ENCODE assay signal across 1 cellular context in the genomic region with DNA sequence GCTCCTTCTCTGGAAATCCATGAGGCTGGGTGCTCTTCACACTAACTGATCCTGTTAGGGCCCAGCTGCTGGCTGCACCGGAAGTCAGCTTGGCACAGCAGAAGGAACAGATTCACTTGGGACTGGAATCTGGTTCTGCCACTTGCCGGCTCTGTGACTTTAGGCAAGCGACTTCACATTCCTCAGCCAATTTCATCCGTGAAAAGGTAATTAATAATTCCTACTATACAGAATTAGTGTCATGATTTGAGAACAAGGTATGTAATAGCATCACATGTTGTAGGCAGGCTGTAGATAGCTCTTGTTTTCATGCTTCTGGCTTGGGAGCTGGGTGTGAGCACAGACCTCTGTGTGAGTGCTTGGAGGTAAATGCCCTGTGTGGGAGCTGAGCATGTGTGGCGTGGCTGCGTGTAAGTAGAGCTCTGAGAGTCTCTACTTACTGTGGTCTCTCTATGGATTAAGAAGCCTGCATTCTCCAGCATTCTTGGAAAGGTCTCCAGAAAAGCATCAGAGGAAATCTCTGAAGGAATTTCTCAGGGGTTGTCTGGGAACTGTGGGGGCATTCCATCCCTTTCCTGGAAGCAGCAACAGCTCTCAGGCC.
TF ChIP-seq lines count a peak whose summit lies in the region.

No MANE protein-coding gene starts in this region.

TF ChIP-seq in GM23338, 12 proteins besides CTCF, POLR2A, EP300 and RAD21 (continued from another document):
- TF ChIP-seq, protein P1, sequence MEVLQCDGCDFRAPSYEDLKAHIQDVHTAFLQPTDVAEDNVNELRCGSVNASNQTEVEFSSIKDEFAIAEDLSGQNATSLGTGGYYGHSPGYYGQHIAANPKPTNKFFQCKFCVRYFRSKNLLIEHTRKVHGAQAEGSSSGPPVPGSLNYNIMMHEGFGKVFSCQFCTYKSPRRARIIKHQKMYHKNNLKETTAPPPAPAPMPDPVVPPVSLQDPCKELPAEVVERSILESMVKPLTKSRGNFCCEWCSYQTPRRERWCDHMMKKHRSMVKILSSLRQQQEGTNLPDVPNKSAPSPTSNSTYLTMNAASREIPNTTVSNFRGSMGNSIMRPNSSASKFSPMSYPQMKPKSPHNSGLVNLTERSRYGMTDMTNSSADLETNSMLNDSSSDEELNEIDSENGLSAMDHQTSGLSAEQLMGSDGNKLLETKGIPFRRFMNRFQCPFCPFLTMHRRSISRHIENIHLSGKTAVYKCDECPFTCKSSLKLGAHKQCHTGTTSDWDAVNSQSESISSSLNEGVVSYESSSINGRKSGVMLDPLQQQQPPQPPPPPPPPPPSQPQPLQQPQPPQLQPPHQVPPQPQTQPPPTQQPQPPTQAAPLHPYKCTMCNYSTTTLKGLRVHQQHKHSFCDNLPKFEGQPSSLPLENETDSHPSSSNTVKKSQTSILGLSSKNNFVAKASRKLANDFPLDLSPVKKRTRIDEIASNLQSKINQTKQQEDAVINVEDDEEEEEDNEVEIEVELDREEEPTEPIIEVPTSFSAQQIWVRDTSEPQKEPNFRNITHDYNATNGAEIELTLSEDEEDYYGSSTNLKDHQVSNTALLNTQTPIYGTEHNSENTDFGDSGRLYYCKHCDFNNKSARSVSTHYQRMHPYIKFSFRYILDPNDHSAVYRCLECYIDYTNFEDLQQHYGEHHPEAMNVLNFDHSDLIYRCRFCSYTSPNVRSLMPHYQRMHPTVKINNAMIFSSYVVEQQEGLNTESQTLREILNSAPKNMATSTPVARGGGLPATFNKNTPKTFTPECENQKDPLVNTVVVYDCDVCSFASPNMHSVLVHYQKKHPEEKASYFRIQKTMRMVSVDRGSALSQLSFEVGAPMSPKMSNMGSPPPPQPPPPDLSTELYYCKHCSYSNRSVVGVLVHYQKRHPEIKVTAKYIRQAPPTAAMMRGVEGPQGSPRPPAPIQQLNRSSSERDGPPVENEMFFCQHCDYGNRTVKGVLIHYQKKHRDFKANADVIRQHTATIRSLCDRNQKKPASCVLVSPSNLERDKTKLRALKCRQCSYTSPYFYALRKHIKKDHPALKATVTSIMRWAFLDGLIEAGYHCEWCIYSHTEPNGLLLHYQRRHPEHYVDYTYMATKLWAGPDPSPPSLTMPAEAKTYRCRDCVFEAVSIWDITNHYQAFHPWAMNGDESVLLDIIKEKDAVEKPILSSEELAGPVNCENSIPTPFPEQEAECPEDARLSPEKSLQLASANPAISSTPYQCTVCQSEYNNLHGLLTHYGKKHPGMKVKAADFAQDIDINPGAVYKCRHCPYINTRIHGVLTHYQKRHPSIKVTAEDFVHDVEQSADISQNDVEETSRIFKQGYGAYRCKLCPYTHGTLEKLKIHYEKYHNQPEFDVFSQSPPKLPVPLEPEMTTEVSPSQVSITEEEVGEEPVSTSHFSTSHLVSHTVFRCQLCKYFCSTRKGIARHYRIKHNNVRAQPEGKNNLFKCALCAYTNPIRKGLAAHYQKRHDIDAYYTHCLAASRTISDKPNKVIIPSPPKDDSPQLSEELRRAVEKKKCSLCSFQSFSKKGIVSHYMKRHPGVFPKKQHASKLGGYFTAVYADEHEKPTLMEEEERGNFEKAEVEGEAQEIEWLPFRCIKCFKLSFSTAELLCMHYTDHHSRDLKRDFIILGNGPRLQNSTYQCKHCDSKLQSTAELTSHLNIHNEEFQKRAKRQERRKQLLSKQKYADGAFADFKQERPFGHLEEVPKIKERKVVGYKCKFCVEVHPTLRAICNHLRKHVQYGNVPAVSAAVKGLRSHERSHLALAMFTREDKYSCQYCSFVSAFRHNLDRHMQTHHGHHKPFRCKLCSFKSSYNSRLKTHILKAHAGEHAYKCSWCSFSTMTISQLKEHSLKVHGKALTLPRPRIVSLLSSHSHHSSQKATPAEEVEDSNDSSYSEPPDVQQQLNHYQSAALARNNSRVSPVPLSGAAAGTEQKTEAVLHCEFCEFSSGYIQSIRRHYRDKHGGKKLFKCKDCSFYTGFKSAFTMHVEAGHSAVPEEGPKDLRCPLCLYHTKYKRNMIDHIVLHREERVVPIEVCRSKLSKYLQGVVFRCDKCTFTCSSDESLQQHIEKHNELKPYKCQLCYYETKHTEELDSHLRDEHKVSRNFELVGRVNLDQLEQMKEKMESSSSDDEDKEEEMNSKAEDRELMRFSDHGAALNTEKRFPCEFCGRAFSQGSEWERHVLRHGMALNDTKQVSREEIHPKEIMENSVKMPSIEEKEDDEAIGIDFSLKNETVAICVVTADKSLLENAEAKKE (CRISPR knock-in tag; IDR thresholded peaks at IDR 0.05) = no peak
- no peak for TF ChIP-seq ETS1 (IDR thresholded peaks at IDR 0.05)
- TF ChIP-seq EZH2 (IDR thresholded peaks at IDR 0.05; ENCODE audit: low read depth, unreplicated experiment) = no peak
- no peak for TF ChIP-seq POLR2AphosphoS5 (IDR thresholded peaks at IDR 0.05; ENCODE audit: low read depth)
